In the genomic region with DNA sequence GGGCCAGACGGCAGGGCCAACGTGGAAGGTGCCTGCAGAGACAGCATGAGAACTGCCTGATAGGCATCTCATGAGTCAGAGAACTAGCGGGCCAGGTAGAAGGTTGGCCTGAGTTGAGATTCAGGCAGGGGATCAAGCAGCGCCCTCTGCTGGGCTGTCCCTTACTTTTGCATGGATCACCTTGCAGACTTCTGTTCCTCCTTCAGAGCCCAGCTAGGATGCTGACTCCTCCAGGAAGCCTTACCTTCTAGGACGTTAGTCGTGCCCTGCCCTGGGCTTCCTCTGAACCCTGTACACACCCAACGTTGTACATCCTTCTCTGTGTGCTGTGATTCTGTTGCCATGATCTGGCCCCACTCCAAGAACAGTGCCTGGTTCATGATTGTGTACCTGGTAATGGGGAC, we compare ENCODE assay signal across 9 cellular contexts.
A peak's percentile ranks its signal among the peaks of the same experiment; 100 is the strongest.
DNase-seq lines count a peak whose midpoint lies in the region; ATAC-seq, FAIRE-seq and TF ChIP-seq lines count a peak whose summit lies in the region.
"Had no signal": no experiment of that assay in that cellular context is flagged by ENCODE, and none has a peak within 500 bp of the region (broad histone marks: within the 10 kb centered on the region; RNA-seq: fewer than 3 reads in every experiment).

No MANE protein-coding gene starts in this region.

- no peak for ATAC-seq in HG03139 (IDR thresholded peaks at IDR 0.05; ENCODE audit: unreplicated experiment)

- no peaks in the 10 kb centered on the region for H3K36me3 ChIP-seq in endodermal cell (ENCODE audit: control insufficient read depth, insufficient read depth, low read length)

- H3K9me3 Mint-ChIP-seq in endodermal cell, result peaks cover 10% of the 10 kb centered on the region
- H3K9me3 Mint-ChIP-seq: activated T-cell treated with anti-CD3 and anti-CD28 coated beads, Interleukin-2, amount 50 U/mL, for 4 hours had no signal

- peak; percentile 38 to 59 for DNase-seq in activated T-cell treated with anti-CD3 and anti-CD28 coated beads, Interleukin-2, amount 50 U/mL, for 48 hours
- DNase-seq in activated T-cell treated with anti-CD3 and anti-CD28 coated beads, Interleukin-2, amount 50 U/mL, for 1 hour, result no peak
- peak; percentile 84 for DNase-seq in NCI-H510A treated with DMSO at 0.1 percent for 48 hours (lab: John Stamatoyannopoulos, UW)
- DNase-seq in endodermal cell, result peak; percentile 96
- DNase-seq in posterior cingulate gyrus, result peak in 6 of 10 donors; percentile 15 to 85 (median 46)
- DNase-seq in GM12892 (ENCODE audit: insufficient read length), result no peak
- no peak for DNase-seq in NOMO-1 treated with DMSO at 0.1 percent for 48 hours (lab: John Stamatoyannopoulos, UW; ENCODE audit: unreplicated experiment)
- DNase-seq: activated T-cell treated with anti-CD3 and anti-CD28 coated beads, Interleukin-2, amount 50 U/mL, for 4 hours had no signal

- H3K27ac Mint-ChIP-seq in endodermal cell, result no peak overlapping the region

- 45 to 46% methylated on average over 3 to 7 of the region's 7 CpGs for WGBS in endodermal cell (ENCODE audit: insufficient coverage in 1 of 2, insufficient read length in 1 of 2), 2 experiments

- no peaks in the 10 kb centered on the region for H3K36me3 Mint-ChIP-seq in endodermal cell (ENCODE audit: low read depth)

- intact Hi-C loops in posterior cingulate gyrus (cut with DNase I), result no loop called here

- no peaks in the 10 kb centered on the region for H3K27me3 ChIP-seq in endodermal cell (ENCODE audit: control insufficient read depth, insufficient read depth, low read length, poor library complexity, severe bottlenecking)

- no peaks in the 10 kb centered on the region for H3K9me3 ChIP-seq in endodermal cell (ENCODE audit: control insufficient read depth, low read length)

- H3K4me3 Mint-ChIP-seq in endodermal cell, result no peak overlapping the region
- H3K4me3 Mint-ChIP-seq: activated T-cell treated with anti-CD3 and anti-CD28 coated beads, Interleukin-2, amount 50 U/mL, for 4 hours had no signal

- no peak overlapping the region for H3K9ac ChIP-seq in endodermal cell (ENCODE audit: extremely low read depth, low read length, poor library complexity, severe bottlenecking)

- peaks cover 14% of the 10 kb centered on the region for H3K4me1 Mint-ChIP-seq in endodermal cell

- H3K27ac ChIP-seq in endodermal cell (ENCODE audit: low read depth, low read length), result no peak overlapping the region

- FAIRE-seq in GM12892 (lab: Jason Lieb, UNC), result no peak

- no peaks in the 10 kb centered on the region for H3K4me1 ChIP-seq in endodermal cell (ENCODE audit: control insufficient read depth, insufficient read depth, low read length)

- peak; percentile 85 for TF ChIP-seq CTCF in endodermal cell (conservative IDR thresholded peaks at IDR 0.05)

- TF ChIP-seq POLR2A in GM12892 (IDR thresholded peaks at IDR 0.05; ENCODE audit: low read depth, low read length), result no peak

- H3K27me3 Mint-ChIP-seq in endodermal cell (ENCODE audit: insufficient read depth), result peaks cover 11% of the 10 kb centered on the region

- H3K4me3 ChIP-seq in endodermal cell (ENCODE audit: low read length), result no peak overlapping the region

Comparison
In these comparisons a context has a peak if more than half of its experiments do, and no peak if none do; other contexts are left out.
1. DNase-seq: peak in activated T-cell treated with anti-CD3 and anti-CD28 coated beads, Interleukin-2, amount 50 U/mL, for 48 hours (2 of 2), NCI-H510A treated with DMSO at 0.1 percent for 48 hours (single experiment), endodermal cell (single experiment) and posterior cingulate gyrus (6 of 10); none in activated T-cell treated with anti-CD3 and anti-CD28 coated beads, Interleukin-2, amount 50 U/mL, for 1 hour (single experiment), GM12892 (single experiment) and NOMO-1 treated with DMSO at 0.1 percent for 48 hours (single experiment).